23 cellular contexts compared by ENCODE assay signal in the genomic region with DNA sequence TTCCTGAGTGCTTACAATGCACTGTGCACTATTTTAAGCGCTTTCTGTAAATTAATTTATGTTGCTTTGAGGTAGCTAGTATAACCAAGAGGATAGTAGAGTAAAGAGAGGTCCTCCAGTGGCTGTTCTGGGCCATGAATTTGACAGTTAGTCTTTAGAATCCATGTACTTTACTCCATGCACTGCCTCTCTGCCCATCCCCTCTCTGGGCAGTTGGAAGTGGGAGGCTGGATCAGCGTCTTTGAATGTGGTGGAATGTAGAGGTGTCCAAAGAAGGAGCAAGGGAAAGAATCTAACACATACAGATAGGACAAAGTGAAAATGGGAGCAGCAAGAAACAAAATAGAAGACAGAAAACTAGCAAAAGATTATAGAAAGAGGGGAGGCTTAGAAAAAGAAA.
A peak's percentile ranks its signal among the peaks of the same experiment; 100 is the strongest.
DNase-seq lines count a peak whose midpoint lies in the region; ATAC-seq and TF ChIP-seq lines count a peak whose summit lies in the region.
"Had no signal": no experiment of that assay in that cellular context is flagged by ENCODE, and none has a peak within 500 bp of the region (broad histone marks: within the 10 kb centered on the region; RNA-seq: fewer than 3 reads in every experiment).

No MANE protein-coding gene starts in this region.

- H3K36me3 Mint-ChIP-seq in GM23338 (ENCODE audit: low read depth) (no peaks in the 10 kb centered on the region), progenitor cell of endocrine pancreas (ENCODE audit: insufficient read depth) (no peaks in the 10 kb centered on the region)
- H3K36me3 Mint-ChIP-seq: CD14-positive monocyte; CD4-positive, alpha-beta memory T cell; CD4-positive, CD25-positive, alpha-beta regulatory T cell; CD8-positive, alpha-beta memory T cell had no signal

- H3K4ac ChIP-seq in mesendoderm (ENCODE audit: low read depth, low read length): no peak overlapping the region

- no peak overlapping the region for H3K18ac ChIP-seq in mesendoderm (ENCODE audit: low read length)

- no peak overlapping the region for H3K27ac Mint-ChIP-seq in GM23338
- peak overlapping the region; percentile 43 for H3K27ac Mint-ChIP-seq in progenitor cell of endocrine pancreas
- H3K27ac Mint-ChIP-seq: CD14-positive monocyte; CD4-positive, alpha-beta memory T cell; CD4-positive, CD25-positive, alpha-beta regulatory T cell; CD8-positive, alpha-beta memory T cell had no signal

- H3K4me1 Mint-ChIP-seq in GM23338 (peaks cover 32% of the 10 kb centered on the region), progenitor cell of endocrine pancreas (ENCODE audit: low read depth) (no peaks in the 10 kb centered on the region)
- H3K4me1 Mint-ChIP-seq: CD14-positive monocyte; CD4-positive, alpha-beta memory T cell; CD4-positive, CD25-positive, alpha-beta regulatory T cell; CD8-positive, alpha-beta memory T cell had no signal

- no peak overlapping the region for H2BK5ac ChIP-seq in mesendoderm (ENCODE audit: low read length)

- H3K4me3 Mint-ChIP-seq in GM23338: no peak overlapping the region
- no peak overlapping the region for H3K4me3 Mint-ChIP-seq in progenitor cell of endocrine pancreas (ENCODE audit: low read depth)
- H3K4me3 Mint-ChIP-seq: CD14-positive monocyte; CD4-positive, alpha-beta memory T cell; CD4-positive, CD25-positive, alpha-beta regulatory T cell; CD8-positive, alpha-beta memory T cell had no signal

- H3K56ac ChIP-seq in mesendoderm (ENCODE audit: low read length): no peak overlapping the region

- peaks cover 25% of the 10 kb centered on the region for H3K4me1 ChIP-seq in GM23338 (ENCODE audit: insufficient read depth)
- peaks cover 2% of the 10 kb centered on the region for H3K4me1 ChIP-seq in mesendoderm (ENCODE audit: control insufficient read depth, low read depth, low read length)
- H3K4me1 ChIP-seq in MM.1S (ENCODE audit: low read length): no peaks in the 10 kb centered on the region
- H3K4me1 ChIP-seq: A549, BE2C had no signal

- no peak overlapping the region for H2AFZ ChIP-seq in GM23338
- H2AFZ ChIP-seq in MM.1S (ENCODE audit: low read length): no peak overlapping the region

- no CpG with 5 or more reads among the region's 2 CpGs for WGBS in mesendoderm (ENCODE audit: extremely low coverage, insufficient coverage, low lambda C conversion rate)

- no peak overlapping the region for H2BK15ac ChIP-seq in mesendoderm (replicated peaks; ENCODE audit: low read depth)

- TF ChIP-seq CTCF in GM23338 (conservative IDR thresholded peaks at IDR 0.05; ENCODE audit: low read depth in 2 of 2) (no peak), progenitor cell of endocrine pancreas (IDR thresholded peaks at IDR 0.05; ENCODE audit: unreplicated experiment) (no peak), MM.1S (IDR thresholded peaks at IDR 0.05; ENCODE audit: low read length) (no peak)

- H3K36me3 ChIP-seq in GM23338 (ENCODE audit: insufficient read depth) (no peaks in the 10 kb centered on the region), mesendoderm (ENCODE audit: control insufficient read depth, insufficient read depth, low read length) (no peaks in the 10 kb centered on the region), MM.1S (replicated peaks; ENCODE audit: insufficient read depth, low read length) (no peaks in the 10 kb centered on the region)
- H3K36me3 ChIP-seq: BE2C, BLaER1 had no signal

- H4K20me1 ChIP-seq in GM23338 (replicated peaks; ENCODE audit: insufficient read depth) (no peaks in the 10 kb centered on the region), MM.1S (ENCODE audit: insufficient read depth, low read length) (no peaks in the 10 kb centered on the region)
- H4K20me1 ChIP-seq: BLaER1 had no signal

- H3K27ac ChIP-seq in GM23338 (ENCODE audit: low read depth) (no peak overlapping the region), mesendoderm (ENCODE audit: low read depth, low read length) (no peak overlapping the region), MM.1S (ENCODE audit: low read length) (no peak overlapping the region)
- H3K27ac ChIP-seq: 22Rv1, A549, BLaER1 had no signal

- H2AK5ac ChIP-seq in mesendoderm (ENCODE audit: low read length): no peak overlapping the region

- no peak overlapping the region for H4K8ac ChIP-seq in mesendoderm (ENCODE audit: low read depth, low read length)

- H4K5ac ChIP-seq in mesendoderm (ENCODE audit: low read length): no peak overlapping the region

- H3K27me3 Mint-ChIP-seq in GM23338 (ENCODE audit: insufficient read depth, low read depth, poor library complexity) (peaks cover 2% of the 10 kb centered on the region), progenitor cell of endocrine pancreas (no peaks in the 10 kb centered on the region)
- H3K27me3 Mint-ChIP-seq: CD4-positive, alpha-beta memory T cell; CD4-positive, CD25-positive, alpha-beta regulatory T cell; CD8-positive, alpha-beta memory T cell had no signal

- H3K79me1 ChIP-seq in mesendoderm (ENCODE audit: low read length): no peaks in the 10 kb centered on the region

- H3K9ac ChIP-seq in mesendoderm (ENCODE audit: low read length) (no peak overlapping the region), MM.1S (ENCODE audit: low read length) (no peak overlapping the region)
- H3K9ac ChIP-seq: BLaER1 had no signal

- H3K9me3 Mint-ChIP-seq in GM23338 (no peaks in the 10 kb centered on the region), progenitor cell of endocrine pancreas (ENCODE audit: low read depth) (no peaks in the 10 kb centered on the region)

- no peak overlapping the region for H3K23ac ChIP-seq in mesendoderm (ENCODE audit: low read length)

- ATAC-seq in GM23338 (peak; percentile 60), HG03175 (IDR thresholded peaks at IDR 0.05; ENCODE audit: unreplicated experiment) (no peak)
- ATAC-seq: A549, GM12878 had no signal

- H3K4me2 ChIP-seq in GM23338: no peak overlapping the region
- H3K4me2 ChIP-seq in mesendoderm (ENCODE audit: low read length): no peak overlapping the region
- H3K4me2 ChIP-seq in MM.1S (ENCODE audit: low read depth, low read length): no peak overlapping the region
- H3K4me2 ChIP-seq: A549, BLaER1 had no signal

- no peaks in the 10 kb centered on the region for H3F3A ChIP-seq in GM23338 (replicated peaks; ENCODE audit: low read depth)
- H3F3A ChIP-seq in MM.1S (ENCODE audit: insufficient read depth, low read length): no peaks in the 10 kb centered on the region

- H3K9me2 ChIP-seq in GM23338 (ENCODE audit: insufficient read depth) (no peaks in the 10 kb centered on the region), MM.1S (replicated peaks; ENCODE audit: insufficient read depth, low read length) (no peaks in the 10 kb centered on the region)

- DNase-seq in GM23338 (ENCODE audit: low spot score) (no peak), mesendoderm (peak; percentile 10), progenitor cell of endocrine pancreas (ENCODE audit: low spot score, unreplicated experiment) (no peak), MM.1S (no peak)
- DNase-seq: BE2C; C1 segment of cervical spinal cord; CD4-positive, alpha-beta memory T cell; CD4-positive, CD25-positive, alpha-beta regulatory T cell; CD8-positive, alpha-beta memory T cell; COR-L47; DMS 273 treated with DMSO at 0.1 percent for 48 hours; DMS153; DMS53; DMS79; DND-41; EL; GDM1 had no signal

- no peak overlapping the region for H2BK120ac ChIP-seq in mesendoderm (ENCODE audit: low read depth, low read length)

- H3K4me3 ChIP-seq in GM23338 (no peak overlapping the region), mesendoderm (ENCODE audit: low read length) (no peak overlapping the region), MM.1S (ENCODE audit: low read length) (no peak overlapping the region)
- H3K4me3 ChIP-seq: A549, BLaER1, GM12878 had no signal

- H3K9me3 ChIP-seq in MM.1S (replicated peaks; ENCODE audit: insufficient read depth, low read length): no peaks in the 10 kb centered on the region
- H3K9me3 ChIP-seq: A549, BE2C, BLaER1 had no signal

- H3K27me3 ChIP-seq in GM23338 (ENCODE audit: insufficient read depth): no peaks in the 10 kb centered on the region
- no peaks in the 10 kb centered on the region for H3K27me3 ChIP-seq in mesendoderm (ENCODE audit: insufficient read depth, low read length, poor library complexity)
- no peaks in the 10 kb centered on the region for H3K27me3 ChIP-seq in MM.1S (replicated peaks; ENCODE audit: insufficient read depth, low read length)
- H3K27me3 ChIP-seq: BE2C, BLaER1 had no signal

- H3K79me2 ChIP-seq in GM23338 (replicated peaks; ENCODE audit: insufficient read depth) (no peaks in the 10 kb centered on the region), mesendoderm (ENCODE audit: control insufficient read depth, insufficient read depth, low read length) (no peaks in the 10 kb centered on the region), MM.1S (ENCODE audit: low read length) (no peaks in the 10 kb centered on the region)

TF ChIP-seq in GM23338, 12 proteins besides CTCF, POLR2A, EP300 and RAD21:
- TF ChIP-seq JUNB (IDR thresholded peaks at IDR 0.05; ENCODE audit: unreplicated experiment): no peak
